Comparison of ENCODE assay signal across 14 cellular contexts in genomic region chr16:2487517-2487842, GRCh38. TPM values are rescaled to one million over a fixed set of nuclear protein-coding genes. Genes with fewer than 3 reads are reported as not detected.
DNase-seq lines count a peak whose midpoint lies in the region; ATAC-seq and TF ChIP-seq lines count a peak whose summit lies in the region.
"Had no signal": no experiment of that assay in that cellular context is flagged by ENCODE, and none has a peak within 500 bp of the region (broad histone marks: within the 10 kb centered on the region; RNA-seq: fewer than 3 reads in every experiment).

No MANE protein-coding gene starts in this region.

- H3K27ac ChIP-seq in skeletal muscle tissue (ENCODE audit: low read depth, low read length) (no peak overlapping the region), coronary artery (no peak overlapping the region)
- H3K27ac ChIP-seq: foreskin keratinocyte had no signal

- no peaks in the 10 kb centered on the region for H3K27me3 Mint-ChIP-seq in activated T-cell treated with anti-CD3 and anti-CD28 coated beads, Interleukin-2, amount 50 U/mL, for 24 hours
- H3K27me3 Mint-ChIP-seq in activated CD4-positive, alpha-beta memory T cell treated with anti-CD3 and anti-CD28 coated beads, Interleukin-2, amount 10 ng/mL, durations not matched to agents 7 days and 5 days, result no peaks in the 10 kb centered on the region

- H3K4me1 Mint-ChIP-seq in activated T-cell treated with anti-CD3 and anti-CD28 coated beads, Interleukin-2, amount 50 U/mL, for 24 hours (ENCODE audit: low read depth), result peaks cover 21% of the 10 kb centered on the region
- H3K4me1 Mint-ChIP-seq in activated CD4-positive, alpha-beta memory T cell treated with anti-CD3 and anti-CD28 coated beads, Interleukin-2, amount 10 ng/mL, durations not matched to agents 7 days and 5 days, result peaks cover 19% of the 10 kb centered on the region

- H3K4me3 Mint-ChIP-seq in activated T-cell treated with anti-CD3 and anti-CD28 coated beads, Interleukin-2, amount 50 U/mL, for 24 hours, result peak overlapping the region; percentile 44
- H3K4me3 Mint-ChIP-seq in activated CD4-positive, alpha-beta memory T cell treated with anti-CD3 and anti-CD28 coated beads, Interleukin-2, amount 10 ng/mL, durations not matched to agents 7 days and 5 days, result no peak overlapping the region

- peak overlapping the region; percentile 81 for H3K27ac Mint-ChIP-seq in activated T-cell treated with anti-CD3 and anti-CD28 coated beads, Interleukin-2, amount 50 U/mL, for 24 hours
- peak overlapping the region; percentile 46 for H3K27ac Mint-ChIP-seq in activated CD4-positive, alpha-beta memory T cell treated with anti-CD3 and anti-CD28 coated beads, Interleukin-2, amount 10 ng/mL, durations not matched to agents 7 days and 5 days

- no peak overlapping the region for H3K9ac ChIP-seq in endocrine pancreas (ENCODE audit: control insufficient read depth, insufficient read depth, low read length)
- H3K9ac ChIP-seq in skeletal muscle tissue (ENCODE audit: low read depth in 1 of 3, low read length in 3 of 3), result peak overlapping the region in 2 of 3 donors; percentile 45 to 62

- peaks cover 5% of the 10 kb centered on the region for H3K36me3 Mint-ChIP-seq in activated T-cell treated with anti-CD3 and anti-CD28 coated beads, Interleukin-2, amount 50 U/mL, for 24 hours (ENCODE audit: low read depth)
- no peaks in the 10 kb centered on the region for H3K36me3 Mint-ChIP-seq in activated CD4-positive, alpha-beta memory T cell treated with anti-CD3 and anti-CD28 coated beads, Interleukin-2, amount 10 ng/mL, durations not matched to agents 7 days and 5 days (ENCODE audit: low read depth)

- no peak for TF ChIP-seq CTCF in coronary artery (IDR thresholded peaks at IDR 0.05)

- DNase-seq in activated T-cell treated with anti-CD3 and anti-CD28 coated beads, Interleukin-2, amount 50 U/mL, for 24 hours, result no peak
- DNase-seq in activated T-cell treated with anti-CD3 and anti-CD28 coated beads for 4 hours (no peak), NAMALWA (ENCODE audit: low spot score) (no peak), coronary artery (ENCODE audit: low spot score) (no peak)
- no peak for DNase-seq in activated CD4-positive, alpha-beta memory T cell treated with anti-CD3 and anti-CD28 coated beads, Interleukin-2, amount 10 ng/mL, durations not matched to agents 7 days and 5 days
- DNase-seq: DMS53, foreskin keratinocyte, islet precursor cell, NCI-H2029 treated with DMSO at 0.1 percent for 48 hours, NCI-H82 had no signal

- CTCF ChIA-PET in activated CD4-positive, alpha-beta memory T cell treated with anti-CD3 and anti-CD28 coated beads, Interleukin-2, amount 10 ng/mL, durations not matched to agents 7 days and 5 days (lab: Charles Lee), result interaction anchor here (1.2 kb wide), 1 partner anchor 26 kb away, joined by 4 read pairs; the partner anchor contains the start of gene ATP6V0C

- peak overlapping the region; percentile 6 for H3K4me3 ChIP-seq in endocrine pancreas (ENCODE audit: control insufficient read depth, insufficient read depth, low read length)
- H3K4me3 ChIP-seq in skeletal muscle tissue (ENCODE audit: low read length in 3 of 3), result no peak overlapping the region
- H3K4me3 ChIP-seq in coronary artery, result no peak overlapping the region

- H3K4me1 ChIP-seq in endocrine pancreas (ENCODE audit: control insufficient read depth, insufficient read depth, low read length) (no peaks in the 10 kb centered on the region), skeletal muscle tissue (ENCODE audit: control insufficient read depth in 3 of 3, insufficient read depth in 3 of 3, low read length in 3 of 3) (peaks cover 34 to 47% (median 46%) of the 10 kb centered on the region in 3 donors)
- H3K4me1 ChIP-seq: foreskin keratinocyte had no signal

- H3K36me3 ChIP-seq in endocrine pancreas (ENCODE audit: control insufficient read depth, insufficient read depth, low read length) (no peaks in the 10 kb centered on the region), skeletal muscle tissue (ENCODE audit: control insufficient read depth in 3 of 3, insufficient read depth in 3 of 3, low read length in 3 of 3) (no peaks in the 10 kb centered on the region)

- no peak for ATAC-seq in GM21717 (IDR thresholded peaks at IDR 0.05; ENCODE audit: unreplicated experiment)

- H3K9me3 Mint-ChIP-seq in activated T-cell treated with anti-CD3 and anti-CD28 coated beads, Interleukin-2, amount 50 U/mL, for 24 hours, result no peaks in the 10 kb centered on the region
- H3K9me3 Mint-ChIP-seq in activated CD4-positive, alpha-beta memory T cell treated with anti-CD3 and anti-CD28 coated beads, Interleukin-2, amount 10 ng/mL, durations not matched to agents 7 days and 5 days, result no peaks in the 10 kb centered on the region

- POLR2A ChIA-PET in activated CD4-positive, alpha-beta memory T cell treated with anti-CD3 and anti-CD28 coated beads, Interleukin-2, amount 10 ng/mL, durations not matched to agents 7 days and 5 days (lab: Charles Lee), result interaction anchor here (1.9 kb wide), 1 partner anchor 58 kb away, joined by 5 read pairs; the partner anchor contains the start of gene CCNF

- H3K9me3 ChIP-seq in endocrine pancreas (ENCODE audit: control insufficient read depth, low read length), result no peaks in the 10 kb centered on the region
- no peaks in the 10 kb centered on the region for H3K9me3 ChIP-seq in skeletal muscle tissue (ENCODE audit: control insufficient read depth in 3 of 3, low read length in 3 of 3)

- H3K27me3 ChIP-seq in endocrine pancreas (ENCODE audit: control insufficient read depth, insufficient read depth, low read length) (no peaks in the 10 kb centered on the region), skeletal muscle tissue (ENCODE audit: control insufficient read depth in 3 of 3, insufficient read depth in 3 of 3, low read length in 3 of 3) (no peaks in the 10 kb centered on the region)
- H3K27me3 ChIP-seq: foreskin keratinocyte had no signal

RNA-seq across cellular contexts. Expression of gene TBC1D24, which starts 12.6 kb away (rescaled TPM):
- 10 to 100 TPM; 11.4 to 13.7 TPM for total RNA-seq in activated CD4-positive, alpha-beta memory T cell treated with anti-CD3 and anti-CD28 coated beads, Interleukin-2, amount 10 ng/mL, durations not matched to agents 7 days and 5 days
- total RNA-seq in skeletal muscle tissue, result 7.8 TPM

RNA-seq across cellular contexts. Expression of gene NTN3, which starts 16.4 kb away (rescaled TPM):
- not detected for total RNA-seq in activated CD4-positive, alpha-beta memory T cell treated with anti-CD3 and anti-CD28 coated beads, Interleukin-2, amount 10 ng/mL, durations not matched to agents 7 days and 5 days
- 5.2 TPM for total RNA-seq in skeletal muscle tissue
- total RNA-seq: SK-MEL-5 had no signal

RNA-seq across cellular contexts. Expression of gene ATP6V0C, which starts 26.3 kb away (rescaled TPM):
- total RNA-seq in activated CD4-positive, alpha-beta memory T cell treated with anti-CD3 and anti-CD28 coated beads, Interleukin-2, amount 10 ng/mL, durations not matched to agents 7 days and 5 days, result 100 to 1,000 TPM; 112 to 125 TPM
- total RNA-seq in skeletal muscle tissue, result 12.0 TPM

RNA-seq across cellular contexts. Expression of gene TEDC2, which starts 27.6 kb away (rescaled TPM):
- total RNA-seq in activated CD4-positive, alpha-beta memory T cell treated with anti-CD3 and anti-CD28 coated beads, Interleukin-2, amount 10 ng/mL, durations not matched to agents 7 days and 5 days, result 10 to 100 TPM; 12.5 to 13.9 TPM
- 2.6 TPM for total RNA-seq in skeletal muscle tissue

RNA-seq across cellular contexts. Expression of gene AMDHD2, which starts 32.7 kb away (rescaled TPM):
- total RNA-seq in activated CD4-positive, alpha-beta memory T cell treated with anti-CD3 and anti-CD28 coated beads, Interleukin-2, amount 10 ng/mL, durations not matched to agents 7 days and 5 days, result 10 to 100 TPM; 51.6 to 55.5 TPM
- 7.3 TPM for total RNA-seq in skeletal muscle tissue
